13 cellular contexts compared by ENCODE assay signal in genomic region chr16:75559564-75560372, GRCh38. TPM values are rescaled to one million over a fixed set of nuclear protein-coding genes. Genes with fewer than 3 reads are reported as not detected.
DNase-seq lines count a peak whose midpoint lies in the region; ATAC-seq and TF ChIP-seq lines count a peak whose summit lies in the region.
"Had no signal": no experiment of that assay in that cellular context is flagged by ENCODE, and none has a peak within 500 bp of the region (broad histone marks: within the 10 kb centered on the region; RNA-seq: fewer than 3 reads in every experiment).

No MANE protein-coding gene starts in this region.

- H3K4me1 Mint-ChIP-seq in neural crest cell: peaks cover 34% of the 10 kb centered on the region
- peaks cover 36% of the 10 kb centered on the region for H3K4me1 Mint-ChIP-seq in activated T-cell treated with anti-CD3 and anti-CD28 coated beads, Interleukin-2, amount 50 U/mL, for 72 hours (ENCODE audit: low read depth)

- H3K4me3 ChIP-seq in epithelial cell of esophagus (ENCODE audit: low read length): no peak overlapping the region

- H3K4me3 Mint-ChIP-seq in neural crest cell: peak overlapping the region; percentile 77
- no peak overlapping the region for H3K4me3 Mint-ChIP-seq in activated T-cell treated with anti-CD3 and anti-CD28 coated beads, Interleukin-2, amount 50 U/mL, for 72 hours
- H3K4me3 Mint-ChIP-seq: T-helper 2 cell treated with Interferon-gamma antibody and Interleukin-4, amounts not matched to agents 5 μg/mL and 100 μg/mL, for 36 hours had no signal

- DNase-seq in EL: peak; percentile 19
- DNase-seq in NCI-H2227 treated with DMSO at 0.1 percent for 48 hours (lab: John Stamatoyannopoulos, UW): peak; percentile 8
- DNase-seq in epithelial cell of esophagus (ENCODE audit: low read depth): peak; percentile 45
- no peak for DNase-seq in neural crest cell (ENCODE audit: low read depth, low spot score)
- DNase-seq in NCI-H1694 treated with DMSO at 0.1 percent for 48 hours (lab: John Stamatoyannopoulos, UW): no peak
- no peak for DNase-seq in activated T-cell treated with anti-CD3 and anti-CD28 coated beads, Interleukin-2, amount 50 U/mL, for 1 hour
- DNase-seq in activated T-cell treated with anti-CD3 and anti-CD28 coated beads, Interleukin-2, amount 50 U/mL, for 72 hours: no peak
- no peak for DNase-seq in NCI-H2081 treated with DMSO at 0.1 percent for 48 hours (lab: John Stamatoyannopoulos, UW)
- DNase-seq: activated CD8-positive, alpha-beta memory T cell treated with anti-CD3 and anti-CD28 coated beads, Interleukin-2, amount 50 U/mL, for 4 hours; caudate nucleus; COR-L47; stimulated activated CD4-positive, alpha-beta T cell treated with anti-CD3 and anti-CD28 coated beads, Interleukin-4, amount 100 ng/mL, for 24 hours had no signal

- TF ChIP-seq CTCF in epithelial cell of esophagus (IDR thresholded peaks at IDR 0.05; ENCODE audit: insufficient read depth, low read depth, low read length, missing control alignments): no peak
- no peak for TF ChIP-seq CTCF in neural crest cell (conservative IDR thresholded peaks at IDR 0.05)

- H3K27me3 Mint-ChIP-seq in neural crest cell (ENCODE audit: low read depth): peaks cover 7% of the 10 kb centered on the region
- peaks cover 19% of the 10 kb centered on the region for H3K27me3 Mint-ChIP-seq in activated T-cell treated with anti-CD3 and anti-CD28 coated beads, Interleukin-2, amount 50 U/mL, for 72 hours (ENCODE audit: low read depth)

- peak overlapping the region; percentile 96 for H3K27ac Mint-ChIP-seq in neural crest cell (ENCODE audit: unreplicated experiment)
- H3K27ac Mint-ChIP-seq in activated T-cell treated with anti-CD3 and anti-CD28 coated beads, Interleukin-2, amount 50 U/mL, for 72 hours: no peak overlapping the region
- H3K27ac Mint-ChIP-seq: T-helper 2 cell treated with Interferon-gamma antibody and Interleukin-4, amounts not matched to agents 5 μg/mL and 100 μg/mL, for 36 hours had no signal

- no peak for ATAC-seq in activated T-cell treated with anti-CD3 and anti-CD28 coated beads, Interleukin-2, amount 50 U/mL, for 72 hours (replicated peaks in 1 of 2)

- H3K9me3 Mint-ChIP-seq in neural crest cell: no peaks in the 10 kb centered on the region
- no peaks in the 10 kb centered on the region for H3K9me3 Mint-ChIP-seq in activated T-cell treated with anti-CD3 and anti-CD28 coated beads, Interleukin-2, amount 50 U/mL, for 72 hours
- H3K9me3 Mint-ChIP-seq: T-helper 2 cell treated with Interferon-gamma antibody and Interleukin-4, amounts not matched to agents 5 μg/mL and 100 μg/mL, for 36 hours had no signal

- no peaks in the 10 kb centered on the region for H3K36me3 Mint-ChIP-seq in neural crest cell (ENCODE audit: low read depth)
- H3K36me3 Mint-ChIP-seq in activated T-cell treated with anti-CD3 and anti-CD28 coated beads, Interleukin-2, amount 50 U/mL, for 72 hours (ENCODE audit: insufficient read depth in 2 of 2): no peaks in the 10 kb centered on the region

RNA-seq across cellular contexts. Expression of gene TMEM231, which starts 3.7 kb away (rescaled TPM):
- total RNA-seq in neural crest cell: 25.8 and 27.5 TPM in 2 replicates
- total RNA-seq in activated T-cell treated with anti-CD3 and anti-CD28 coated beads, Interleukin-2, amount 50 U/mL, for 72 hours: 1 to 10 TPM; 3.5 to 9.6 TPM

RNA-seq across cellular contexts. Expression of gene GABARAPL2, which starts 6.4 kb away (rescaled TPM):
- 83.0 and 87.0 TPM in 2 replicates for total RNA-seq in neural crest cell
- total RNA-seq in activated T-cell treated with anti-CD3 and anti-CD28 coated beads, Interleukin-2, amount 50 U/mL, for 72 hours: 10 to 100 TPM; 64.4 to 77.3 TPM

RNA-seq across cellular contexts. Expression of gene CHST5, which starts 23.9 kb away (rescaled TPM):
- 1.3 and 1.5 TPM in 2 replicates for total RNA-seq in neural crest cell
- total RNA-seq in activated T-cell treated with anti-CD3 and anti-CD28 coated beads, Interleukin-2, amount 50 U/mL, for 72 hours: under 1 TPM in 1 of 2 donors, not detected in 1; 0.82 TPM

Comparison
In these comparisons a context has a peak if more than half of its experiments do, and no peak if none do; other contexts are left out.
1. DNase-seq: peak in EL (single experiment), NCI-H2227 treated with DMSO at 0.1 percent for 48 hours (single experiment) and epithelial cell of esophagus (single experiment); none in neural crest cell (single experiment), NCI-H1694 treated with DMSO at 0.1 percent for 48 hours (single experiment), activated T-cell treated with anti-CD3 and anti-CD28 coated beads, Interleukin-2, amount 50 U/mL, for 1 hour (single experiment), activated T-cell treated with anti-CD3 and anti-CD28 coated beads, Interleukin-2, amount 50 U/mL, for 72 hours (0 of 2) and NCI-H2081 treated with DMSO at 0.1 percent for 48 hours (single experiment).